Comparison of ENCODE assay signal across 3 cellular contexts in genomic region chr11:65102142-65103095, GRCh38.
TF ChIP-seq lines count a peak whose summit lies in the region.

No MANE protein-coding gene starts in this region.

TF ChIP-seq in liver, 16 proteins besides CTCF, POLR2A, EP300 and RAD21:
- TF ChIP-seq NR2F2 (IDR thresholded peaks at IDR 0.05): no peak
- TF ChIP-seq ATF3 (IDR thresholded peaks at IDR 0.05): peak; percentile 33
- TF ChIP-seq JUND (IDR thresholded peaks at IDR 0.05): peak in 1 of 2 donors; percentile 31
- no peak for TF ChIP-seq MAX (IDR thresholded peaks at IDR 0.05)
- peak in 1 of 2 donors; percentile 66 for TF ChIP-seq GABPA (IDR thresholded peaks at IDR 0.05 in 1 of 2, conservative IDR thresholded peaks at IDR 0.05 in 1 of 2)
- no peak for TF ChIP-seq REST (IDR thresholded peaks at IDR 0.05)
- peak; percentile 76 for TF ChIP-seq FOXA2 (IDR thresholded peaks at IDR 0.05)
- peak; percentile 87 to 88 for TF ChIP-seq RXRA (IDR thresholded peaks at IDR 0.05)
- no peak for TF ChIP-seq TAF1 (conservative IDR thresholded peaks at IDR 0.05)
- TF ChIP-seq ZBTB33 (IDR thresholded peaks at IDR 0.05): peak; percentile 55
- TF ChIP-seq FOXA1 (IDR thresholded peaks at IDR 0.05): peak; percentile 61
- no peak for TF ChIP-seq HNF4G (IDR thresholded peaks at IDR 0.05)
- peak; percentile 35 to 47 for TF ChIP-seq HNF4A (conservative IDR thresholded peaks at IDR 0.05)
- peak; percentile 94 for TF ChIP-seq YY1 (IDR thresholded peaks at IDR 0.05)
- TF ChIP-seq SP1 (IDR thresholded peaks at IDR 0.05): peak; percentile 74
- no peak for TF ChIP-seq EGR1 (IDR thresholded peaks at IDR 0.05; ENCODE audit: low read depth in 2 of 2)

TF ChIP-seq in HepG2, 621 proteins besides CTCF, POLR2A, EP300 and RAD21:
- TF ChIP-seq ZNF678 (CRISPR knock-in tag; IDR thresholded peaks at IDR 0.05) (no peak), ZNF788 (CRISPR knock-in tag; IDR thresholded peaks at IDR 0.05; ENCODE audit: borderline replicate concordance) (no peak), ZNF383 (CRISPR knock-in tag; IDR thresholded peaks at IDR 0.05; ENCODE audit: borderline replicate concordance) (no peak), TFDP2 (CRISPR knock-in tag; IDR thresholded peaks at IDR 0.05) (no peak), POGK (CRISPR knock-in tag; conservative IDR thresholded peaks at IDR 0.05) (no peak), NRL (CRISPR knock-in tag; IDR thresholded peaks at IDR 0.05; ENCODE audit: borderline replicate concordance) (no peak), PRDM4 (CRISPR knock-in tag; IDR thresholded peaks at IDR 0.05; ENCODE audit: borderline replicate concordance) (no peak), ATF7 (IDR thresholded peaks at IDR 0.05) (no peak), ATF7 (CRISPR knock-in tag; IDR thresholded peaks at IDR 0.05) (no peak), ZNF567 (CRISPR knock-in tag; IDR thresholded peaks at IDR 0.05; ENCODE audit: borderline replicate concordance) (no peak)

TF ChIP-seq in HEK293T, 16 proteins besides CTCF, POLR2A, EP300 and RAD21:
- no peak for TF ChIP-seq HDGF (IDR thresholded peaks at IDR 0.05; ENCODE audit: borderline replicate concordance)
- no peak for TF ChIP-seq ARNT (IDR thresholded peaks at IDR 0.05)
- no peak for TF ChIP-seq CTBP1 (IDR thresholded peaks at IDR 0.05; ENCODE audit: borderline replicate concordance)
- TF ChIP-seq FOXK2 (IDR thresholded peaks at IDR 0.05): no peak
- no peak for TF ChIP-seq TARDBP (IDR thresholded peaks at IDR 0.05)
- TF ChIP-seq FOXA1 (IDR thresholded peaks at IDR 0.05): no peak
- no peak for TF ChIP-seq PKNOX1 (IDR thresholded peaks at IDR 0.05)
- TF ChIP-seq NFRKB (IDR thresholded peaks at IDR 0.05): no peak
- TF ChIP-seq L3MBTL2 (conservative IDR thresholded peaks at IDR 0.05): no peak
- TF ChIP-seq ZNF384 (IDR thresholded peaks at IDR 0.05): no peak
- no peak for TF ChIP-seq LEF1 (IDR thresholded peaks at IDR 0.05; ENCODE audit: borderline replicate concordance)
- TF ChIP-seq BHLHE40 (IDR thresholded peaks at IDR 0.05; ENCODE audit: borderline replicate concordance): no peak
- no peak for TF ChIP-seq SUZ12 (IDR thresholded peaks at IDR 0.05)
- no peak for TF ChIP-seq SP1 (IDR thresholded peaks at IDR 0.05)
